In the genomic region with DNA sequence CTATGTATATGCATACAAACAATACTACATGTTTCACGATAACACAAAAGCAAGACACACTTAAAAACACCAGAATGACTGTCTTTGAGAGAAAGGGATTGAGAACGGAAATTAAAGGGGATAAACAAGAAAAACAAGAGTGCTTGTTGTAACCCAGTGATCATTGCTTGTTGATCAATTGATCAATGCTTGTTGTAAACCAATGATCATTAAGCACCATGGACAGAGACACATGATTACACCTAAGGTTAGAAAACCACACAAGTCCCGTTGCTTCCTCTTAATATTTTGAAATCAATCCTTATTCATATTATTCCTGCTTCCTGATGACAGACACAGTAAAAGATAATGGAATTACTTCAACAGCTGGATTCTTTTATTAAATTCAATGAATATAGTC, we compare ENCODE assay signal across 22 cellular contexts. TPM values are rescaled to one million over a fixed set of nuclear protein-coding genes. Genes with fewer than 3 reads are reported as not detected.
DNase-seq lines count a peak whose midpoint lies in the region; ATAC-seq, FAIRE-seq and TF ChIP-seq lines count a peak whose summit lies in the region.
"Had no signal": no experiment of that assay in that cellular context is flagged by ENCODE, and none has a peak within 500 bp of the region (broad histone marks: within the 10 kb centered on the region; RNA-seq: fewer than 3 reads in every experiment).

No MANE protein-coding gene starts in this region.

- intact Hi-C loops in K562 (cut with micrococcal nuclease): no loop called here

- TF ChIP-seq RAD21 in K562 (CRISPR knock-in tag; conservative IDR thresholded peaks at IDR 0.05 in 1 of 2, IDR thresholded peaks at IDR 0.05 in 1 of 2): no peak

- WGBS in K562 (ENCODE audit: insufficient coverage, low coverage, missing lambda C conversion rate): 0% methylated on average over 3 of the region's 3 CpGs

- no peaks in the 10 kb centered on the region for H3K27me3 ChIP-seq in K562 (ENCODE audit: control insufficient read depth in 2 of 2, insufficient read depth in 2 of 2, low read length in 2 of 2)
- H3K27me3 ChIP-seq: MG63, pancreas, vagina had no signal

- no peak overlapping the region for H3K4me2 ChIP-seq in K562 (ENCODE audit: insufficient read depth, low read length)

- H3K9ac ChIP-seq in K562 (ENCODE audit: insufficient read depth in 1 of 2, low read depth in 2 of 2, low read length in 2 of 2): no peak overlapping the region

- H3K9me3 ChIP-seq in K562 (replicated peaks; ENCODE audit: control insufficient read depth, insufficient read depth, low read depth, low read length): no peaks in the 10 kb centered on the region
- H3K9me3 ChIP-seq: MG63, pancreas, vagina had no signal

- TF ChIP-seq EP300 in K562 (IDR thresholded peaks at IDR 0.05; ENCODE audit: low read length): no peak

- no peaks in the 10 kb centered on the region for H3K9me1 ChIP-seq in K562 (ENCODE audit: control insufficient read depth, insufficient read depth, low read length)

- no peak overlapping the region for H3K4me3 ChIP-seq in K562
- H3K4me3 ChIP-seq: MG63, pancreas, vagina had no signal

- H3K27ac ChIP-seq in K562 (ENCODE audit: extremely low read depth, low read depth, low read length): no peak overlapping the region
- H3K27ac ChIP-seq: foreskin keratinocyte, pancreas, vagina had no signal

- FAIRE-seq in K562 (lab: Jason Lieb, UNC) (no peak), GM19239 (lab: Jason Lieb, UNC) (no peak)
- FAIRE-seq: pancreas had no signal

- no peaks in the 10 kb centered on the region for H3K4me1 ChIP-seq in K562 (replicated peaks in 1 of 2; ENCODE audit: control insufficient read depth in 2 of 2, insufficient read depth in 2 of 2, low read length in 2 of 2)
- H3K4me1 ChIP-seq: foreskin keratinocyte, pancreas, vagina had no signal

- no peak for ATAC-seq in K562
- ATAC-seq in activated T-cell treated with anti-CD3 and anti-CD28 coated beads, Interleukin-2, amount 50 U/mL, for 4 hours: no peak
- no peak for ATAC-seq in activated CD8-positive, alpha-beta memory T cell treated with anti-CD3 and anti-CD28 coated beads, Interleukin-2, amount 10 ng/mL, durations not matched to agents 7 days and 5 days
- ATAC-seq: activated naive CD8-positive, alpha-beta T cell treated with anti-CD3 and anti-CD28 coated beads, Interleukin-2, amount 50 U/mL, for 24 hours; foreskin keratinocyte; pancreas had no signal

- TF ChIP-seq CTCF in K562 (IDR thresholded peaks at IDR 0.05 in 2 of 3, conservative IDR thresholded peaks at IDR 0.05 in 1 of 3; ENCODE audit: insufficient read depth in 2 of 3, low read depth in 1 of 3, low read length in 3 of 3): no peak
- no peak for TF ChIP-seq CTCF in GM13976 (IDR thresholded peaks at IDR 0.05; ENCODE audit: borderline replicate concordance, control extremely low read depth, extremely low read depth, insufficient read depth, missing control alignments)

- POLR2A ChIA-PET in K562 (lab: Yijun Ruan, JAX): no interaction called here

- H3K27ac Mint-ChIP-seq in activated CD8-positive, alpha-beta memory T cell treated with anti-CD3 and anti-CD28 coated beads, Interleukin-2, amount 10 ng/mL, durations not matched to agents 7 days and 5 days: no peak overlapping the region
- H3K27ac Mint-ChIP-seq: activated naive CD8-positive, alpha-beta T cell treated with anti-CD3 and anti-CD28 coated beads, Interleukin-2, amount 50 U/mL, for 24 hours had no signal

- H3K36me3 ChIP-seq in K562 (ENCODE audit: control insufficient read depth, insufficient read depth, low read length): no peaks in the 10 kb centered on the region
- H3K36me3 ChIP-seq: MG63, pancreas, vagina had no signal

- CTCF ChIA-PET in K562 (lab: Yijun Ruan, JAX; ENCODE audit: low intra/inter-chr PET ratio): no interaction called here
- CTCF ChIA-PET in activated CD8-positive, alpha-beta memory T cell treated with anti-CD3 and anti-CD28 coated beads, Interleukin-2, amount 10 ng/mL, durations not matched to agents 7 days and 5 days (lab: Charles Lee): no interaction called here

- H2AFZ ChIP-seq in K562 (ENCODE audit: low read depth, low read length): no peak overlapping the region

- no peaks in the 10 kb centered on the region for H3K4me1 Mint-ChIP-seq in activated T-cell treated with anti-CD3 and anti-CD28 coated beads, Interleukin-2, amount 50 U/mL, for 4 hours (ENCODE audit: low read depth)
- H3K4me1 Mint-ChIP-seq in activated CD8-positive, alpha-beta memory T cell treated with anti-CD3 and anti-CD28 coated beads, Interleukin-2, amount 10 ng/mL, durations not matched to agents 7 days and 5 days: no peaks in the 10 kb centered on the region
- H3K4me1 Mint-ChIP-seq: activated naive CD8-positive, alpha-beta T cell treated with anti-CD3 and anti-CD28 coated beads, Interleukin-2, amount 50 U/mL, for 24 hours; CD8-positive, alpha-beta memory T cell had no signal

- peak; percentile 34 for DNase-seq in ELR (ENCODE audit: low read depth)
- DNase-seq in M059J (ENCODE audit: low read depth): peak; percentile 3
- peak in 1 of 4 experiments; percentile 14 for DNase-seq in K562 (ENCODE audit: extremely low read depth in 1 of 4, low spot score in 3 of 4)
- peak; percentile 19 for DNase-seq in left kidney (ENCODE audit: low read depth, low spot score)
- DNase-seq in activated T-cell treated with anti-CD3 and anti-CD28 coated beads, Interleukin-2, amount 50 U/mL, for 4 hours: no peak
- no peak for DNase-seq in GM13976 (ENCODE audit: low spot score)
- DNase-seq in activated CD8-positive, alpha-beta memory T cell treated with anti-CD3 and anti-CD28 coated beads, Interleukin-2, amount 10 ng/mL, durations not matched to agents 7 days and 5 days: no peak
- DNase-seq in GM19239 (ENCODE audit: insufficient read length, low spot score): no peak
- DNase-seq: activated CD4-positive, alpha-beta T cell treated with anti-CD3 and anti-CD28 coated beads, Interleukin-2, amount 50 U/mL, for 48 hours; activated naive CD8-positive, alpha-beta T cell treated with anti-CD3 and anti-CD28 coated beads, Interleukin-2, amount 50 U/mL, for 24 hours; activated T-cell treated with anti-CD3 and anti-CD28 coated beads, Interleukin-2, amount 50 U/mL, for 48 hours; CD8-positive, alpha-beta memory T cell; central memory CD4-positive, alpha-beta T cell; effector memory CD4-positive, alpha-beta T cell; foreskin keratinocyte; MG63; NCI-H69; pancreas; stimulated activated CD4-positive, alpha-beta T cell treated with anti-CD3 and anti-CD28 coated beads, Interleukin-2, amount 100 ng/mL, for 48 hours; SW 1271 had no signal

- H3K4me3 Mint-ChIP-seq in activated T-cell treated with anti-CD3 and anti-CD28 coated beads, Interleukin-2, amount 50 U/mL, for 4 hours: no peak overlapping the region
- H3K4me3 Mint-ChIP-seq in activated CD8-positive, alpha-beta memory T cell treated with anti-CD3 and anti-CD28 coated beads, Interleukin-2, amount 10 ng/mL, durations not matched to agents 7 days and 5 days: no peak overlapping the region
- H3K4me3 Mint-ChIP-seq: activated naive CD8-positive, alpha-beta T cell treated with anti-CD3 and anti-CD28 coated beads, Interleukin-2, amount 50 U/mL, for 24 hours; CD8-positive, alpha-beta memory T cell had no signal

- H3K36me3 Mint-ChIP-seq in activated T-cell treated with anti-CD3 and anti-CD28 coated beads, Interleukin-2, amount 50 U/mL, for 4 hours (ENCODE audit: insufficient read depth): no peaks in the 10 kb centered on the region
- no peaks in the 10 kb centered on the region for H3K36me3 Mint-ChIP-seq in activated CD8-positive, alpha-beta memory T cell treated with anti-CD3 and anti-CD28 coated beads, Interleukin-2, amount 10 ng/mL, durations not matched to agents 7 days and 5 days
- H3K36me3 Mint-ChIP-seq: CD8-positive, alpha-beta memory T cell had no signal

- in situ Hi-C loops in K562 (cut with MboI) (no loop called here), GM13976 (cut with MboI; ENCODE audit: low sequenced_read_pairs, unreplicated experiment) (no loop called here)

- H3K9me3 Mint-ChIP-seq in activated T-cell treated with anti-CD3 and anti-CD28 coated beads, Interleukin-2, amount 50 U/mL, for 4 hours: no peaks in the 10 kb centered on the region
- H3K9me3 Mint-ChIP-seq in activated CD8-positive, alpha-beta memory T cell treated with anti-CD3 and anti-CD28 coated beads, Interleukin-2, amount 10 ng/mL, durations not matched to agents 7 days and 5 days (ENCODE audit: low read depth): no peaks in the 10 kb centered on the region

- BruUV-seq in K562 (replicated peaks; lab: Mats Ljungman, UMichigan): no TSS peak

- H3K27me3 Mint-ChIP-seq in activated T-cell treated with anti-CD3 and anti-CD28 coated beads, Interleukin-2, amount 50 U/mL, for 4 hours (ENCODE audit: low read depth): peaks cover 43% of the 10 kb centered on the region
- peaks cover 32% of the 10 kb centered on the region for H3K27me3 Mint-ChIP-seq in activated CD8-positive, alpha-beta memory T cell treated with anti-CD3 and anti-CD28 coated beads, Interleukin-2, amount 10 ng/mL, durations not matched to agents 7 days and 5 days

- H4K20me1 ChIP-seq in K562 (replicated peaks; ENCODE audit: control insufficient read depth, insufficient read depth, low read length): no peaks in the 10 kb centered on the region

- no peak for TF ChIP-seq POLR2A in K562 (conservative IDR thresholded peaks at IDR 0.05)

- H3K79me2 ChIP-seq in K562 (ENCODE audit: control insufficient read depth, insufficient read depth, low read length): no peaks in the 10 kb centered on the region

RNA-seq across cellular contexts. Expression of gene OR4F15, which starts 1.1 kb away (rescaled TPM):
- not detected in 2 replicates for total RNA-seq in M059J (2014; rRNA removed; shearing (Covaris generic))
- total RNA-seq in K562 (2011; cell fraction: chromatin; rRNA removed; ENCODE audit: low replicate concordance): not detected in 2 replicates
- total RNA-seq in K562 (2011; cell fraction: nucleolus; rRNA removed): not detected in 2 replicates
- not detected in 2 replicates for total RNA-seq in K562 (2011; cell fraction: nucleoplasm; rRNA removed)
- not detected in 2 replicates for total RNA-seq in K562 (2014; rRNA removed)
- not detected in 2 replicates for total RNA-seq in K562 (2014; rRNA removed; fragmentation: Illumina TruSeq; extraction: Trizol)
- total RNA-seq in K562 (2015; rRNA removed; fragmentation: Illumina TruSeq; extraction: Trizol): not detected in 2 replicates
- total RNA-seq in K562 (2021): not detected in 2 replicates
- polyA plus RNA-seq in K562 (2011; rRNA removed): not detected in 2 replicates
- not detected in 2 replicates for polyA plus RNA-seq in K562 (2011; cell fraction: cytosol; rRNA removed)
- polyA plus RNA-seq in K562 (2011; cell fraction: nucleus; rRNA removed): not detected in 2 replicates
- polyA plus RNA-seq in K562 (2012): not detected in 2 replicates
- polyA plus RNA-seq in K562 (2014; fragmentation: Illumina TruSeq; extraction: Trizol): not detected in 2 replicates
- polyA plus RNA-seq in K562 (2014; fragmentation: Nextera tagmentation; extraction: Ambion mirVana): not detected
- not detected in 2 replicates for polyA plus RNA-seq in K562 (2014; rRNA removed)
- polyA minus RNA-seq in K562 (2011; rRNA and poly(A)+ RNA removed): not detected in 2 replicates
- polyA minus RNA-seq in K562 (2011; cell fraction: cytosol; rRNA and poly(A)+ RNA removed): not detected in 2 replicates
- polyA minus RNA-seq in K562 (2011; cell fraction: nucleus; rRNA and poly(A)+ RNA removed): not detected in 2 replicates
- not detected for total RNA-seq in activated T-cell treated with anti-CD3 and anti-CD28 coated beads, Interleukin-2, amount 50 U/mL, for 4 hours
- total RNA-seq in activated CD8-positive, alpha-beta memory T cell treated with anti-CD3 and anti-CD28 coated beads, Interleukin-2, amount 10 ng/mL, durations not matched to agents 7 days and 5 days: not detected
- total RNA-seq: CD8-positive, alpha-beta memory T cell; foreskin keratinocyte; lower leg skin; pancreas; vagina had no signal
- polyA plus RNA-seq: CD8-positive, alpha-beta memory T cell; foreskin keratinocyte; pancreas had no signal

RNA-seq across cellular contexts. Expression of gene OR4F6, which starts 7.6 kb away (rescaled TPM):
- total RNA-seq in M059J (2014; rRNA removed; shearing (Covaris generic)): not detected in 2 replicates
- total RNA-seq in K562 (2011; cell fraction: chromatin; rRNA removed; ENCODE audit: low replicate concordance): not detected in 2 replicates
- not detected in 2 replicates for total RNA-seq in K562 (2011; cell fraction: nucleolus; rRNA removed)
- total RNA-seq in K562 (2011; cell fraction: nucleoplasm; rRNA removed): not detected in 2 replicates
- not detected in 2 replicates for total RNA-seq in K562 (2014; rRNA removed)
- total RNA-seq in K562 (2014; rRNA removed; fragmentation: Illumina TruSeq; extraction: Trizol): not detected in 2 replicates
- not detected in 2 replicates for total RNA-seq in K562 (2015; rRNA removed; fragmentation: Illumina TruSeq; extraction: Trizol)
- total RNA-seq in K562 (2021): not detected in 2 replicates
- not detected in 2 replicates for polyA plus RNA-seq in K562 (2011; rRNA removed)
- not detected in 2 replicates for polyA plus RNA-seq in K562 (2011; cell fraction: cytosol; rRNA removed)
- polyA plus RNA-seq in K562 (2011; cell fraction: nucleus; rRNA removed): not detected in 2 replicates
- polyA plus RNA-seq in K562 (2012): not detected in 2 replicates
- polyA plus RNA-seq in K562 (2014; fragmentation: Illumina TruSeq; extraction: Trizol): not detected in 2 replicates
- not detected for polyA plus RNA-seq in K562 (2014; fragmentation: Nextera tagmentation; extraction: Ambion mirVana)
- polyA plus RNA-seq in K562 (2014; rRNA removed): not detected in 2 replicates
- not detected in 2 replicates for polyA minus RNA-seq in K562 (2011; rRNA and poly(A)+ RNA removed)
- not detected in 2 replicates for polyA minus RNA-seq in K562 (2011; cell fraction: cytosol; rRNA and poly(A)+ RNA removed)
- not detected in 2 replicates for polyA minus RNA-seq in K562 (2011; cell fraction: nucleus; rRNA and poly(A)+ RNA removed)
- total RNA-seq in activated T-cell treated with anti-CD3 and anti-CD28 coated beads, Interleukin-2, amount 50 U/mL, for 4 hours: not detected
- total RNA-seq in activated CD8-positive, alpha-beta memory T cell treated with anti-CD3 and anti-CD28 coated beads, Interleukin-2, amount 10 ng/mL, durations not matched to agents 7 days and 5 days: not detected
- total RNA-seq: CD8-positive, alpha-beta memory T cell; foreskin keratinocyte; lower leg skin; pancreas; vagina had no signal
- polyA plus RNA-seq: CD8-positive, alpha-beta memory T cell; foreskin keratinocyte; pancreas had no signal

Comparison
In these comparisons a context has a peak if more than half of its experiments do, and no peak if none do; other contexts are left out.
1. DNase-seq: peak in ELR (single experiment), M059J (single experiment) and left kidney (single experiment); none in activated T-cell treated with anti-CD3 and anti-CD28 coated beads, Interleukin-2, amount 50 U/mL, for 4 hours (single experiment), GM13976 (single experiment), activated CD8-positive, alpha-beta memory T cell treated with anti-CD3 and anti-CD28 coated beads, Interleukin-2, amount 10 ng/mL, durations not matched to agents 7 days and 5 days (single experiment) and GM19239 (single experiment).